In the genomic region with DNA sequence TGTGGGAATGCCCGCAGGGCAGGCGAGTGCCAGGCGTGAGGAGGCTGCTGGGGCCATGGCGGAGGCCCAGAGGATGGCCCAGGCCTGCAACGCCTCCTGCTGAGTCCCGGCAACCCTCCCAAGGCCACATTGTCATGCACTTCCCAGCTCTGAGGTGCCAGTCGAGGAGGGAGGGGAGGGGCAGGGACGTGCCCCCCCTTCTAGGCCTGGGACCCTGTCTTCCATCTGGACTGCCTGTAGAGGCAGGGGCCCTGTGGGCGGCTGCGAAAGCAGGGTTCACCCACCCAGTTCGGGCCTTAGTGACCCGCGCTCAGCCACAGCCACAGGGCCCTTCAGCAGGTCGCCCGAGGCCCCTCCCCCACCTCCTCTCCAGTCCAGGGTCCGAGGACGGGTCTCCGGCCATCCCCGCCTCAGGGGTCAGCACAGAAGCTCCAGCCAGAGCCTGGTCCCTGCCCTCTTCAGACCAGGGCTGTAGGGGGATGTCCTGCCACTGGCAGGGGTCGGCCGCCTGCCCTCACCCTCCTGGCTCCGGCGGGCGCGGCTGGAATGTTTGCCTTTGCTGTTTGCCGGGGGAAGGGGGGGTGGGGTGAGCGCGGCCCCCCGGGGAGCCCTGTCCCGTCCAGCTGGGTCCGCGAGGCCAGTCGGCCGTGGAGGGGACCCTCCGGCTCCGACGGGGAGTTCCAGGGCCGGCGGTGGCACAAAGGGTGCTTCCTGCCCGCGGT, we compare ENCODE assay signal across 1 cellular context.
A peak's percentile ranks its signal among the peaks of the same experiment; 100 is the strongest.
TF ChIP-seq lines count a peak whose summit lies in the region.

No MANE protein-coding gene starts in this region.

TF ChIP-seq in HepG2, 621 proteins besides CTCF, POLR2A, EP300 and RAD21 (continued from another document and continues in another):
- TF ChIP-seq, protein P1, sequence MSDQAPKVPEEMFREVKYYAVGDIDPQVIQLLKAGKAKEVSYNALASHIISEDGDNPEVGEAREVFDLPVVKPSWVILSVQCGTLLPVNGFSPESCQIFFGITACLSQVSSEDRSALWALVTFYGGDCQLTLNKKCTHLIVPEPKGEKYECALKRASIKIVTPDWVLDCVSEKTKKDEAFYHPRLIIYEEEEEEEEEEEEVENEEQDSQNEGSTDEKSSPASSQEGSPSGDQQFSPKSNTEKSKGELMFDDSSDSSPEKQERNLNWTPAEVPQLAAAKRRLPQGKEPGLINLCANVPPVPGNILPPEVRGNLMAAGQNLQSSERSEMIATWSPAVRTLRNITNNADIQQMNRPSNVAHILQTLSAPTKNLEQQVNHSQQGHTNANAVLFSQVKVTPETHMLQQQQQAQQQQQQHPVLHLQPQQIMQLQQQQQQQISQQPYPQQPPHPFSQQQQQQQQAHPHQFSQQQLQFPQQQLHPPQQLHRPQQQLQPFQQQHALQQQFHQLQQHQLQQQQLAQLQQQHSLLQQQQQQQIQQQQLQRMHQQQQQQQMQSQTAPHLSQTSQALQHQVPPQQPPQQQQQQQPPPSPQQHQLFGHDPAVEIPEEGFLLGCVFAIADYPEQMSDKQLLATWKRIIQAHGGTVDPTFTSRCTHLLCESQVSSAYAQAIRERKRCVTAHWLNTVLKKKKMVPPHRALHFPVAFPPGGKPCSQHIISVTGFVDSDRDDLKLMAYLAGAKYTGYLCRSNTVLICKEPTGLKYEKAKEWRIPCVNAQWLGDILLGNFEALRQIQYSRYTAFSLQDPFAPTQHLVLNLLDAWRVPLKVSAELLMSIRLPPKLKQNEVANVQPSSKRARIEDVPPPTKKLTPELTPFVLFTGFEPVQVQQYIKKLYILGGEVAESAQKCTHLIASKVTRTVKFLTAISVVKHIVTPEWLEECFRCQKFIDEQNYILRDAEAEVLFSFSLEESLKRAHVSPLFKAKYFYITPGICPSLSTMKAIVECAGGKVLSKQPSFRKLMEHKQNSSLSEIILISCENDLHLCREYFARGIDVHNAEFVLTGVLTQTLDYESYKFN (CRISPR knock-in tag; conservative IDR thresholded peaks at IDR 0.05) = peak; percentile 87
- TF ChIP-seq SNAI1 (CRISPR knock-in tag; IDR thresholded peaks at IDR 0.05; ENCODE audit: borderline replicate concordance) = no peak
- TF ChIP-seq ZNF891 (CRISPR knock-in tag; IDR thresholded peaks at IDR 0.05) = no peak; the same call in 1 of the 2 replicates
- peak; percentile 15; the same call in 1 of the 2 replicates for TF ChIP-seq NFKBIZ (CRISPR knock-in tag; IDR thresholded peaks at IDR 0.05)
- peak; percentile 57 for TF ChIP-seq PHF8 (CRISPR knock-in tag; IDR thresholded peaks at IDR 0.05)
- peak; percentile 76; the same call in 1 of the 2 replicates for TF ChIP-seq ZNF792 (CRISPR knock-in tag; IDR thresholded peaks at IDR 0.05)
- peak; percentile 66 for TF ChIP-seq ZNF501 (CRISPR knock-in tag; IDR thresholded peaks at IDR 0.05)
- 0 out of 2 replicates have a peak, but pooled peaks have one; percentile 50 for TF ChIP-seq HMG20B (CRISPR knock-in tag; conservative IDR thresholded peaks at IDR 0.05)
- TF ChIP-seq ZMYM2 (CRISPR knock-in tag; IDR thresholded peaks at IDR 0.05) = peak; percentile 80; the same call in 1 of the 2 replicates
- 0 out of 2 replicates have a peak, but pooled peaks have one; percentile 39 for TF ChIP-seq ZNF724P (CRISPR knock-in tag; IDR thresholded peaks at IDR 0.05; ENCODE audit: borderline replicate concordance)
- TF ChIP-seq, protein P2, sequence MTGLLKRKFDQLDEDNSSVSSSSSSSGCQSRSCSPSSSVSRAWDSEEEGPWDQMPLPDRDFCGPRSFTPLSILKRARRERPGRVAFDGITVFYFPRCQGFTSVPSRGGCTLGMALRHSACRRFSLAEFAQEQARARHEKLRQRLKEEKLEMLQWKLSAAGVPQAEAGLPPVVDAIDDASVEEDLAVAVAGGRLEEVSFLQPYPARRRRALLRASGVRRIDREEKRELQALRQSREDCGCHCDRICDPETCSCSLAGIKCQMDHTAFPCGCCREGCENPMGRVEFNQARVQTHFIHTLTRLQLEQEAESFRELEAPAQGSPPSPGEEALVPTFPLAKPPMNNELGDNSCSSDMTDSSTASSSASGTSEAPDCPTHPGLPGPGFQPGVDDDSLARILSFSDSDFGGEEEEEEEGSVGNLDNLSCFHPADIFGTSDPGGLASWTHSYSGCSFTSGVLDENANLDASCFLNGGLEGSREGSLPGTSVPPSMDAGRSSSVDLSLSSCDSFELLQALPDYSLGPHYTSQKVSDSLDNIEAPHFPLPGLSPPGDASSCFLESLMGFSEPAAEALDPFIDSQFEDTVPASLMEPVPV (CRISPR knock-in tag; IDR thresholded peaks at IDR 0.05) = peak; percentile 23; the same call in 1 of the 2 replicates
- TF ChIP-seq, protein P3, sequence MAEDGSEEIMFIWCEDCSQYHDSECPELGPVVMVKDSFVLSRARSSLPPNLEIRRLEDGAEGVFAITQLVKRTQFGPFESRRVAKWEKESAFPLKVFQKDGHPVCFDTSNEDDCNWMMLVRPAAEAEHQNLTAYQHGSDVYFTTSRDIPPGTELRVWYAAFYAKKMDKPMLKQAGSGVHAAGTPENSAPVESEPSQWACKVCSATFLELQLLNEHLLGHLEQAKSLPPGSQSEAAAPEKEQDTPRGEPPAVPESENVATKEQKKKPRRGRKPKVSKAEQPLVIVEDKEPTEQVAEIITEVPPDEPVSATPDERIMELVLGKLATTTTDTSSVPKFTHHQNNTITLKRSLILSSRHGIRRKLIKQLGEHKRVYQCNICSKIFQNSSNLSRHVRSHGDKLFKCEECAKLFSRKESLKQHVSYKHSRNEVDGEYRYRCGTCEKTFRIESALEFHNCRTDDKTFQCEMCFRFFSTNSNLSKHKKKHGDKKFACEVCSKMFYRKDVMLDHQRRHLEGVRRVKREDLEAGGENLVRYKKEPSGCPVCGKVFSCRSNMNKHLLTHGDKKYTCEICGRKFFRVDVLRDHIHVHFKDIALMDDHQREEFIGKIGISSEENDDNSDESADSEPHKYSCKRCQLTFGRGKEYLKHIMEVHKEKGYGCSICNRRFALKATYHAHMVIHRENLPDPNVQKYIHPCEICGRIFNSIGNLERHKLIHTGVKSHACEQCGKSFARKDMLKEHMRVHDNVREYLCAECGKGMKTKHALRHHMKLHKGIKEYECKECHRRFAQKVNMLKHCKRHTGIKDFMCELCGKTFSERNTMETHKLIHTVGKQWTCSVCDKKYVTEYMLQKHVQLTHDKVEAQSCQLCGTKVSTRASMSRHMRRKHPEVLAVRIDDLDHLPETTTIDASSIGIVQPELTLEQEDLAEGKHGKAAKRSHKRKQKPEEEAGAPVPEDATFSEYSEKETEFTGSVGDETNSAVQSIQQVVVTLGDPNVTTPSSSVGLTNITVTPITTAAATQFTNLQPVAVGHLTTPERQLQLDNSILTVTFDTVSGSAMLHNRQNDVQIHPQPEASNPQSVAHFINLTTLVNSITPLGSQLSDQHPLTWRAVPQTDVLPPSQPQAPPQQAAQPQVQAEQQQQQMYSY (CRISPR knock-in tag; IDR thresholded peaks at IDR 0.05) = peak; percentile 59; the same call in 1 of the 2 replicates
- TF ChIP-seq, protein P4, sequence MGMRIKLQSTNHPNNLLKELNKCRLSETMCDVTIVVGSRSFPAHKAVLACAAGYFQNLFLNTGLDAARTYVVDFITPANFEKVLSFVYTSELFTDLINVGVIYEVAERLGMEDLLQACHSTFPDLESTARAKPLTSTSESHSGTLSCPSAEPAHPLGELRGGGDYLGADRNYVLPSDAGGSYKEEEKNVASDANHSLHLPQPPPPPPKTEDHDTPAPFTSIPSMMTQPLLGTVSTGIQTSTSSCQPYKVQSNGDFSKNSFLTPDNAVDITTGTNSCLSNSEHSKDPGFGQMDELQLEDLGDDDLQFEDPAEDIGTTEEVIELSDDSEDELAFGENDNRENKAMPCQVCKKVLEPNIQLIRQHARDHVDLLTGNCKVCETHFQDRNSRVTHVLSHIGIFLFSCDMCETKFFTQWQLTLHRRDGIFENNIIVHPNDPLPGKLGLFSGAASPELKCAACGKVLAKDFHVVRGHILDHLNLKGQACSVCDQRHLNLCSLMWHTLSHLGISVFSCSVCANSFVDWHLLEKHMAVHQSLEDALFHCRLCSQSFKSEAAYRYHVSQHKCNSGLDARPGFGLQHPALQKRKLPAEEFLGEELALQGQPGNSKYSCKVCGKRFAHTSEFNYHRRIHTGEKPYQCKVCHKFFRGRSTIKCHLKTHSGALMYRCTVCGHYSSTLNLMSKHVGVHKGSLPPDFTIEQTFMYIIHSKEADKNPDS (CRISPR knock-in tag; IDR thresholded peaks at IDR 0.05) = no peak
- TF ChIP-seq, protein P5, sequence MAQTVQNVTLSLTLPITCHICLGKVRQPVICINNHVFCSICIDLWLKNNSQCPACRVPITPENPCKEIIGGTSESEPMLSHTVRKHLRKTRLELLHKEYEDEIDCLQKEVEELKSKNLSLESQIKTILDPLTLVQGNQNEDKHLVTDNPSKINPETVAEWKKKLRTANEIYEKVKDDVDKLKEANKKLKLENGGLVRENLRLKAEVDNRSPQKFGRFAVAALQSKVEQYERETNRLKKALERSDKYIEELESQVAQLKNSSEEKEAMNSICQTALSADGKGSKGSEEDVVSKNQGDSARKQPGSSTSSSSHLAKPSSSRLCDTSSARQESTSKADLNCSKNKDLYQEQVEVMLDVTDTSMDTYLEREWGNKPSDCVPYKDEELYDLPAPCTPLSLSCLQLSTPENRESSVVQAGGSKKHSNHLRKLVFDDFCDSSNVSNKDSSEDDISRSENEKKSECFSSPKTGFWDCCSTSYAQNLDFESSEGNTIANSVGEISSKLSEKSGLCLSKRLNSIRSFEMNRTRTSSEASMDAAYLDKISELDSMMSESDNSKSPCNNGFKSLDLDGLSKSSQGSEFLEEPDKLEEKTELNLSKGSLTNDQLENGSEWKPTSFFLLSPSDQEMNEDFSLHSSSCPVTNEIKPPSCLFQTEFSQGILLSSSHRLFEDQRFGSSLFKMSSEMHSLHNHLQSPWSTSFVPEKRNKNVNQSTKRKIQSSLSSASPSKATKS (CRISPR knock-in tag; IDR thresholded peaks at IDR 0.05) = no peak
- TF ChIP-seq, protein P6, sequence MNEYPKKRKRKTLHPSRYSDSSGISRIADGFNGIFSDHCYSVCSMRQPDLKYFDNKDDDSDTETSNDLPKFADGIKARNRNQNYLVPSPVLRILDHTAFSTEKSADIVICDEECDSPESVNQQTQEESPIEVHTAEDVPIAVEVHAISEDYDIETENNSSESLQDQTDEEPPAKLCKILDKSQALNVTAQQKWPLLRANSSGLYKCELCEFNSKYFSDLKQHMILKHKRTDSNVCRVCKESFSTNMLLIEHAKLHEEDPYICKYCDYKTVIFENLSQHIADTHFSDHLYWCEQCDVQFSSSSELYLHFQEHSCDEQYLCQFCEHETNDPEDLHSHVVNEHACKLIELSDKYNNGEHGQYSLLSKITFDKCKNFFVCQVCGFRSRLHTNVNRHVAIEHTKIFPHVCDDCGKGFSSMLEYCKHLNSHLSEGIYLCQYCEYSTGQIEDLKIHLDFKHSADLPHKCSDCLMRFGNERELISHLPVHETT (CRISPR knock-in tag; conservative IDR thresholded peaks at IDR 0.05) = 0 out of 2 replicates have a peak, but pooled peaks have one; percentile 14
- peak; percentile 64; the same call in 1 of the 2 replicates for TF ChIP-seq GABPB1 (CRISPR knock-in tag; IDR thresholded peaks at IDR 0.05)
- peak; percentile 35; the same call in 1 of the 2 replicates for TF ChIP-seq SP5 (CRISPR knock-in tag; IDR thresholded peaks at IDR 0.05; ENCODE audit: borderline replicate concordance, low read depth)
- TF ChIP-seq GATAD2A (CRISPR knock-in tag; IDR thresholded peaks at IDR 0.05) = peak; percentile 72
- peak; percentile 84 for TF ChIP-seq ZNF264 (CRISPR knock-in tag; IDR thresholded peaks at IDR 0.05)
- TF ChIP-seq RBM22 (optimal IDR thresholded peaks at IDR 0.05; ENCODE audit: low read length) = peak; percentile 49
- TF ChIP-seq, protein P7, sequence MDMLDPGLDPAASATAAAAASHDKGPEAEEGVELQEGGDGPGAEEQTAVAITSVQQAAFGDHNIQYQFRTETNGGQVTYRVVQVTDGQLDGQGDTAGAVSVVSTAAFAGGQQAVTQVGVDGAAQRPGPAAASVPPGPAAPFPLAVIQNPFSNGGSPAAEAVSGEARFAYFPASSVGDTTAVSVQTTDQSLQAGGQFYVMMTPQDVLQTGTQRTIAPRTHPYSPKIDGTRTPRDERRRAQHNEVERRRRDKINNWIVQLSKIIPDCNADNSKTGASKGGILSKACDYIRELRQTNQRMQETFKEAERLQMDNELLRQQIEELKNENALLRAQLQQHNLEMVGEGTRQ (IDR thresholded peaks at IDR 0.05; ENCODE audit: low read depth, low read length) = no peak
- TF ChIP-seq, protein P7 (CRISPR knock-in tag; IDR thresholded peaks at IDR 0.05; ENCODE audit: borderline replicate concordance) = peak; percentile 4; the same call in 1 of the 2 replicates
- TF ChIP-seq, protein P8, sequence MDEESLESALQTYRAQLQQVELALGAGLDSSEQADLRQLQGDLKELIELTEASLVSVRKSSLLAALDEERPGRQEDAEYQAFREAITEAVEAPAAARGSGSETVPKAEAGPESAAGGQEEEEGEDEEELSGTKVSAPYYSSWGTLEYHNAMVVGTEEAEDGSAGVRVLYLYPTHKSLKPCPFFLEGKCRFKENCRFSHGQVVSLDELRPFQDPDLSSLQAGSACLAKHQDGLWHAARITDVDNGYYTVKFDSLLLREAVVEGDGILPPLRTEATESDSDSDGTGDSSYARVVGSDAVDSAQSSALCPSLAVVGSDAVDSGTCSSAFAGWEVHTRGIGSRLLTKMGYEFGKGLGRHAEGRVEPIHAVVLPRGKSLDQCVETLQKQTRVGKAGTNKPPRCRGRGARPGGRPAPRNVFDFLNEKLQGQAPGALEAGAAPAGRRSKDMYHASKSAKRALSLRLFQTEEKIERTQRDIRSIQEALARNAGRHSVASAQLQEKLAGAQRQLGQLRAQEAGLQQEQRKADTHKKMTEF (CRISPR knock-in tag; IDR thresholded peaks at IDR 0.05) = peak; percentile 79
- 0 out of 2 replicates have a peak, but pooled peaks have one; percentile 64 for TF ChIP-seq FOXJ3 (CRISPR knock-in tag; IDR thresholded peaks at IDR 0.05; ENCODE audit: borderline replicate concordance)
- no peak for TF ChIP-seq ZFAT (CRISPR knock-in tag; conservative IDR thresholded peaks at IDR 0.05)
- peak; percentile 70 for TF ChIP-seq TBX2 (CRISPR knock-in tag; IDR thresholded peaks at IDR 0.05; ENCODE audit: borderline replicate concordance)
- TF ChIP-seq, protein P9, sequence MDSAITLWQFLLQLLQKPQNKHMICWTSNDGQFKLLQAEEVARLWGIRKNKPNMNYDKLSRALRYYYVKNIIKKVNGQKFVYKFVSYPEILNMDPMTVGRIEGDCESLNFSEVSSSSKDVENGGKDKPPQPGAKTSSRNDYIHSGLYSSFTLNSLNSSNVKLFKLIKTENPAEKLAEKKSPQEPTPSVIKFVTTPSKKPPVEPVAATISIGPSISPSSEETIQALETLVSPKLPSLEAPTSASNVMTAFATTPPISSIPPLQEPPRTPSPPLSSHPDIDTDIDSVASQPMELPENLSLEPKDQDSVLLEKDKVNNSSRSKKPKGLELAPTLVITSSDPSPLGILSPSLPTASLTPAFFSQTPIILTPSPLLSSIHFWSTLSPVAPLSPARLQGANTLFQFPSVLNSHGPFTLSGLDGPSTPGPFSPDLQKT (CRISPR knock-in tag; IDR thresholded peaks at IDR 0.05; ENCODE audit: borderline replicate concordance) = no peak
- TF ChIP-seq ZNF430 (CRISPR knock-in tag; IDR thresholded peaks at IDR 0.05) = peak; percentile 60
- TF ChIP-seq NCOR1 (IDR thresholded peaks at IDR 0.05; ENCODE audit: borderline replicate concordance, low read length) = peak; percentile 44; the same call in 1 of the 2 replicates
- TF ChIP-seq ZNF431 (CRISPR knock-in tag; IDR thresholded peaks at IDR 0.05; ENCODE audit: borderline replicate concordance, low read depth) = peak; percentile 59; the same call in 1 of the 2 replicates
- peak; percentile 74 for TF ChIP-seq TARDBP (CRISPR knock-in tag; IDR thresholded peaks at IDR 0.05)
- peak; percentile 62; the same call in 1 of the 2 replicates for TF ChIP-seq ZNF441 (CRISPR knock-in tag; IDR thresholded peaks at IDR 0.05; ENCODE audit: borderline replicate concordance)
